In genomic region chr13:50016421-50016820, GRCh38 we compare ENCODE assay signal across 23 cellular contexts. TPM values are rescaled to one million over a fixed set of nuclear protein-coding genes. Genes with fewer than 3 reads are reported as not detected.
DNase-seq lines count a peak whose midpoint lies in the region; ATAC-seq and TF ChIP-seq lines count a peak whose summit lies in the region.
"Had no signal": no experiment of that assay in that cellular context is flagged by ENCODE, and none has a peak within 500 bp of the region (broad histone marks: within the 10 kb centered on the region; RNA-seq: fewer than 3 reads in every experiment).

No MANE protein-coding gene starts in this region.

- H3K4me1 Mint-ChIP-seq in HFFc6 (ENCODE audit: low read depth), result peaks cover 39% of the 10 kb centered on the region
- H3K4me1 Mint-ChIP-seq: CD14-positive monocyte had no signal

- in situ Hi-C loops in gastrocnemius medialis (cut with MboI; ENCODE audit: low sequenced_read_pairs in 4 of 4), result no loop called here

- TF ChIP-seq CTCF in HFFc6 (IDR thresholded peaks at IDR 0.05) (no peak), fibroblast of pulmonary artery (IDR thresholded peaks at IDR 0.05; ENCODE audit: low read length, missing control alignments) (no peak), gastrocnemius medialis (IDR thresholded peaks at IDR 0.05 in 4 of 5, conservative IDR thresholded peaks at IDR 0.05 in 1 of 5) (no peak)

- H3K4me3 Mint-ChIP-seq in HFFc6, result no peak overlapping the region
- H3K4me3 Mint-ChIP-seq: activated naive CD8-positive, alpha-beta T cell treated with anti-CD3 and anti-CD28 coated beads, Interleukin-2, amount 10 ng/mL, durations not matched to agents 7 days and 5 days; CD14-positive monocyte had no signal

- H3K27me3 Mint-ChIP-seq in HFFc6 (ENCODE audit: insufficient read depth), result no peaks in the 10 kb centered on the region
- H3K27me3 Mint-ChIP-seq: activated naive CD8-positive, alpha-beta T cell treated with anti-CD3 and anti-CD28 coated beads, Interleukin-2, amount 10 ng/mL, durations not matched to agents 7 days and 5 days had no signal

- no peaks in the 10 kb centered on the region for H3K9me3 Mint-ChIP-seq in HFFc6

- no peaks in the 10 kb centered on the region for H3K27me3 ChIP-seq in gastrocnemius medialis

- H3K4me3 ChIP-seq in fibroblast of pulmonary artery (replicated peaks; ENCODE audit: low read depth, low read length), result no peak overlapping the region
- no peak overlapping the region for H3K4me3 ChIP-seq in gastrocnemius medialis
- H3K4me3 ChIP-seq: smooth muscle cell had no signal

- H3K36me3 Mint-ChIP-seq in HFFc6 (ENCODE audit: low read depth), result peaks cover 47% of the 10 kb centered on the region

- no peak for TF ChIP-seq POLR2A in gastrocnemius medialis (IDR thresholded peaks at IDR 0.05)

- H3K27ac Mint-ChIP-seq in HFFc6, result peak overlapping the region; percentile 7
- H3K27ac Mint-ChIP-seq: activated naive CD8-positive, alpha-beta T cell treated with anti-CD3 and anti-CD28 coated beads, Interleukin-2, amount 10 ng/mL, durations not matched to agents 7 days and 5 days had no signal

- no peaks in the 10 kb centered on the region for H3K9me3 ChIP-seq in gastrocnemius medialis

- H3K36me3 ChIP-seq in gastrocnemius medialis, result peaks cover 0 to 30% of the 10 kb centered on the region in 2 donors

- ATAC-seq in gastrocnemius medialis (no peak), GM19452 (IDR thresholded peaks at IDR 0.05; ENCODE audit: unreplicated experiment) (no peak), GM19328 (IDR thresholded peaks at IDR 0.05; ENCODE audit: unreplicated experiment) (no peak)
- ATAC-seq: HCT116 had no signal

- no peak for DNase-seq in HFFc6
- DNase-seq in astrocyte of the hippocampus (ENCODE audit: low read depth, low spot score), result peak; percentile 17
- peak; percentile 54 for DNase-seq in fibroblast of pulmonary artery (ENCODE audit: low read depth)
- DNase-seq in gastrocnemius medialis, result no peak
- no peak for DNase-seq in activated T-cell treated with anti-CD3 and anti-CD28 coated beads for 4 hours
- DNase-seq in kidney glomerular epithelial cell (lab: John Stamatoyannopoulos, UW), result no peak
- DNase-seq: activated CD4-positive, alpha-beta T cell treated with anti-CD3 and anti-CD28 coated beads for 4 hours; activated naive CD8-positive, alpha-beta T cell treated with anti-CD3 and anti-CD28 coated beads, Interleukin-2, amount 10 ng/mL, durations not matched to agents 7 days and 5 days; activated T-cell treated with anti-CD3 and anti-CD28 coated beads, Interleukin-2, amount 50 U/mL, for 1 hour; dermis blood vessel endothelial cell; mesenchymal stem cell; NCI-H1417; NCI-H226; nucleus accumbens; SHP77 treated with DMSO at 0.1 percent for 48 hours; stimulated activated naive CD4-positive, alpha-beta T cell treated with Interleukin-2 at 50 U/mL for 16 hours; T-helper 9 cell had no signal

- intact Hi-C loops in gastrocnemius medialis (cut with DNase I; ENCODE audit: low total_unique reads), result no loop called here

- H3K4me1 ChIP-seq in gastrocnemius medialis, result peaks cover 33 to 34% of the 10 kb centered on the region in 2 donors

- H3K27ac ChIP-seq in gastrocnemius medialis, result peak overlapping the region in 3 of 4 donors; percentile 6 to 47 (median 31)
- H3K27ac ChIP-seq: KMS-11 had no signal

RNA-seq across cellular contexts. Expression of gene KCNRG, which starts 1.2 kb away (rescaled TPM):
- total RNA-seq in HFFc6 (2021; fragmentation: NEBNext Ultra II Directional; extraction: Animal tissue kit (Norgen Biotek cat#: 25700)), result 1 to 10 TPM in 1 of 6 experiments, under 1 TPM in 4, not detected in 1; 0.17 to 1.3 (median 0.30) TPM
- total RNA-seq in gastrocnemius medialis, result under 1 TPM in 2 of 4 donors, not detected in 2; 0.66 to 0.72 TPM

RNA-seq across cellular contexts. Expression of gene TRIM13, which starts 19.6 kb away (rescaled TPM):
- 10 to 100 TPM; 15.2 to 20.3 (median 18.7) TPM for total RNA-seq in HFFc6 (2021; fragmentation: NEBNext Ultra II Directional; extraction: Animal tissue kit (Norgen Biotek cat#: 25700))
- 10 to 100 TPM; 11.4 to 21.5 (median 19.1) TPM for total RNA-seq in gastrocnemius medialis

Comparison
In these comparisons a context has a peak if more than half of its experiments do, and no peak if none do; other contexts are left out.
1. DNase-seq: peak in astrocyte of the hippocampus (single experiment) and fibroblast of pulmonary artery (single experiment); none in HFFc6 (single experiment), gastrocnemius medialis (0 of 2), activated T-cell treated with anti-CD3 and anti-CD28 coated beads for 4 hours (single experiment) and kidney glomerular epithelial cell (single experiment).